ENCODE assay signal across 11 cellular contexts in the genomic region with DNA sequence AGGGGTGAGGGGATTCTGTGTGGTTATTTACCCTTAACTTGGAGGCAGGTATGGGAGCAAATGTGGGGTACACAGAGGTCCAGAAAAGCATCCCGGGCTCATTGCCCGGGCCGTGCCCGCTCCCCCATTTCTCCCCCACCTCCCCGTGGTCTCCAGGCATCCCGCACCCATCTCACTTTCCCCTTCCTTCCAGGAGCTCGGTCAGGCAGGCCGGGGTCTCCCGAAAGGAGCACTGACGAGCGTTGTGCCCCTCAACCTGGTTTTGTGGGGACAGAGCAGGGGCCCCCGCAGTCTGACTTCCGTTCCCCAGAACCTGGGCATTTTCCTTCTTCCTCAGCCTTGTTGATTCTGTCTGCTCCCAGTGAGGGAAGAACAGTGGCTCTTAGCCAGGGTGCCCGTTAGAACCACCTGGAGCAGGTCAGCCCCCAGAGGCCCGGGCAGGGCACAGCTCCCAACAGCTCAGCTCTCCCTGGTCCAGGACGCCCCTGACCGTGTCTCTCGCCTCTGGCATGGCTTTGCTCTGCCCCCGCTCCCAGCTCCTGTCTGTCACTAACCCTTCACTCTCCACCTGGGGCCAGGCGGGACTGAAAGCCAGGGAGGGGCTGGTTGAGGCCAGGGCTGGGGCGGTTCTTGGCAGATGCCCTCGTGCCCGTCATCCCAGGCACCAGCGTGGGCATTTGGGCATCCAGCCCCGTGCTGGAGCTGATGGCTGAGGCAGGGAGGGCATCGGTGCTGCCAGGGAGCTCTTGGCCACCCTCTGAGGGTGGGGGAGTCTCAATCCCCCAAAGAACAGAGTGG. TPM values are rescaled to one million over a fixed set of nuclear protein-coding genes. Genes with fewer than 3 reads are reported as not detected.
A peak's percentile ranks its signal among the peaks of the same experiment; 100 is the strongest.
DNase-seq lines count a peak whose midpoint lies in the region; ATAC-seq and TF ChIP-seq lines count a peak whose summit lies in the region.
"Had no signal": no experiment of that assay in that cellular context is flagged by ENCODE, and none has a peak within 500 bp of the region (broad histone marks: within the 10 kb centered on the region; RNA-seq: fewer than 3 reads in every experiment).

No MANE protein-coding gene starts in this region.

- H3K4me1 ChIP-seq in lower lobe of right lung (peaks cover 52% of the 10 kb centered on the region), testis (peaks cover 33% of the 10 kb centered on the region)

- H3K9me3 Mint-ChIP-seq in T-helper 1 cell treated with Interleukin-12 subunit alpha and Interleukin-12 subunit beta and Interleukin-4 antibody, amounts not matched to agents 30 μg/mL and 1 μg/mL, for 36 hours = no peaks in the 10 kb centered on the region
- H3K9me3 Mint-ChIP-seq: activated naive CD4-positive, alpha-beta T cell treated with anti-CD3 and anti-CD28 coated beads, Interleukin-2, amount 10 ng/mL, durations not matched to agents 7 days and 5 days had no signal

- no peak overlapping the region for H3K4me3 Mint-ChIP-seq in T-helper 1 cell treated with Interleukin-12 subunit alpha and Interleukin-12 subunit beta and Interleukin-4 antibody, amounts not matched to agents 30 μg/mL and 1 μg/mL, for 36 hours

- H3K4me3 ChIP-seq in lower lobe of right lung (peak overlapping the region; percentile 49), testis (no peak overlapping the region)

- H3K9me3 ChIP-seq in lower lobe of right lung = no peaks in the 10 kb centered on the region
- no peaks in the 10 kb centered on the region for H3K9me3 ChIP-seq in testis

- intact Hi-C loops in lower lobe of right lung (cut with DNase I) (no loop called here), testis (cut with DNase I; ENCODE audit: low total_unique reads) (no loop called here), head of caudate nucleus (cut with DNase I) (loop anchor here (5.0 kb wide), 1 partner anchor 59 kb away; the partner anchor contains the start of gene MGRN1)

- H3K36me3 Mint-ChIP-seq in T-helper 1 cell treated with Interleukin-12 subunit alpha and Interleukin-12 subunit beta and Interleukin-4 antibody, amounts not matched to agents 30 μg/mL and 1 μg/mL, for 36 hours (ENCODE audit: low read depth) = peaks cover 15% of the 10 kb centered on the region

- no peak for TF ChIP-seq POLR2A in testis (IDR thresholded peaks at IDR 0.05)

- no peaks in the 10 kb centered on the region for H3K27me3 Mint-ChIP-seq in T-helper 1 cell treated with Interleukin-12 subunit alpha and Interleukin-12 subunit beta and Interleukin-4 antibody, amounts not matched to agents 30 μg/mL and 1 μg/mL, for 36 hours (ENCODE audit: low read depth)
- H3K27me3 Mint-ChIP-seq: activated naive CD4-positive, alpha-beta T cell treated with anti-CD3 and anti-CD28 coated beads, Interleukin-2, amount 10 ng/mL, durations not matched to agents 7 days and 5 days had no signal

- peak overlapping the region; percentile 31 for H3K27ac Mint-ChIP-seq in T-helper 1 cell treated with Interleukin-12 subunit alpha and Interleukin-12 subunit beta and Interleukin-4 antibody, amounts not matched to agents 30 μg/mL and 1 μg/mL, for 36 hours

- H3K36me3 ChIP-seq in lower lobe of right lung = peaks cover 84% of the 10 kb centered on the region
- no peaks in the 10 kb centered on the region for H3K36me3 ChIP-seq in testis (ENCODE audit: low read depth, missing control alignments)

- 79 to 88% methylated on average over 15 to 26 of the region's 26 CpGs for WGBS in testis, 2 donors

- DNase-seq in T-helper 1 cell = no peak
- DNase-seq in lower lobe of right lung = peak; percentile 58
- no peak for DNase-seq in testis
- DNase-seq in COR-L47 (lab: John Stamatoyannopoulos, UW) = no peak
- no peak for DNase-seq in head of caudate nucleus
- DNase-seq: activated naive CD4-positive, alpha-beta T cell treated with anti-CD3 and anti-CD28 coated beads, Interleukin-2, amount 10 ng/mL, durations not matched to agents 7 days and 5 days; foreskin melanocyte; NCI-H82 had no signal

- H3K27me3 ChIP-seq in lower lobe of right lung (ENCODE audit: low read depth) (no peaks in the 10 kb centered on the region), testis (no peaks in the 10 kb centered on the region)

- H3K27ac ChIP-seq in cingulate gyrus (ENCODE audit: low read depth, low read length) (peak overlapping the region; percentile 72), lower lobe of right lung (peak overlapping the region; percentile 86), testis (peak overlapping the region; percentile 23 to 84)

- TF ChIP-seq CTCF in lower lobe of right lung (IDR thresholded peaks at IDR 0.05) (no peak), testis (IDR thresholded peaks at IDR 0.05) (no peak)

- H3K4me1 Mint-ChIP-seq in T-helper 1 cell treated with Interleukin-12 subunit alpha and Interleukin-12 subunit beta and Interleukin-4 antibody, amounts not matched to agents 30 μg/mL and 1 μg/mL, for 36 hours (ENCODE audit: low read depth) = peaks cover 19% of the 10 kb centered on the region

- ATAC-seq in lower lobe of right lung (peak; percentile 4 to 35), GM19324 (IDR thresholded peaks at IDR 0.05; ENCODE audit: low FRiP score, unreplicated experiment) (no peak)

RNA-seq across cellular contexts. Expression of gene NUDT16L1, which starts 12.5 kb away (rescaled TPM):
- total RNA-seq in lower lobe of right lung = 27.3 TPM
- 10 to 100 TPM; 33.6 to 48.6 TPM for total RNA-seq in testis
- polyA plus RNA-seq in testis (ENCODE audit: insufficient read depth, low read depth, low replicate concordance) = 34.3 TPM

RNA-seq across cellular contexts. Expression of gene ANKS3, which starts 53.2 kb away (rescaled TPM):
- total RNA-seq in lower lobe of right lung (20.6 TPM), testis (10 to 100 TPM; 40.4 to 40.6 TPM)
- polyA plus RNA-seq in testis (ENCODE audit: insufficient read depth, low read depth, low replicate concordance) = 18.6 TPM

RNA-seq across cellular contexts. Expression of gene DNAAF8, which starts 53.5 kb away (rescaled TPM):
- total RNA-seq in lower lobe of right lung = 3.4 TPM
- 10 to 100 TPM; 61.6 to 70.0 TPM for total RNA-seq in testis
- 238 TPM for polyA plus RNA-seq in testis (ENCODE audit: insufficient read depth, low read depth, low replicate concordance)

RNA-seq across cellular contexts. Expression of gene MGRN1, which starts 56.2 kb away (rescaled TPM):
- 75.7 TPM for total RNA-seq in lower lobe of right lung
- total RNA-seq in testis = 10 to 100 TPM; 89.7 to 91.1 TPM
- polyA plus RNA-seq in testis (ENCODE audit: insufficient read depth, low read depth, low replicate concordance) = 34.7 TPM

Comparison
In these comparisons a context has a peak if more than half of its experiments do, and no peak if none do; other contexts are left out.
1. RNA of gene DNAAF8, which starts 53.5 kb away (total RNA-seq): 61.6 to 70.0 TPM in testis; 3.4 TPM in lower lobe of right lung (single experiment); every median in the first group is over 10 times any median in the second.
2. Peak in every context shown above with its lines, with median percentiles within 50 percentile points of each other: H3K27ac ChIP-seq.